In genomic region chr20:6744171-6744570, GRCh38 we compare ENCODE assay signal across 17 cellular contexts. TPM values are rescaled to one million over a fixed set of nuclear protein-coding genes. Genes with fewer than 3 reads are reported as not detected.
"Had no signal": no experiment of that assay in that cellular context is flagged by ENCODE, and none has a peak within 500 bp of the region (broad histone marks: within the 10 kb centered on the region; RNA-seq: fewer than 3 reads in every experiment).

No MANE protein-coding gene starts in this region.

- H3K9me3 ChIP-seq: ascending aorta, left lung, mucosa of descending colon, tibial artery, vagina had no signal

- FAIRE-seq: frontal cortex had no signal

- H3K27ac Mint-ChIP-seq: activated B cell treated with CpG ODN at 0.5 μM for 24 hours; activated CD4-positive, alpha-beta T cell treated with anti-CD3 and anti-CD28 coated beads, Interleukin-2, amount 10 ng/mL, durations not matched to agents 7 days and 5 days; activated naive CD8-positive, alpha-beta T cell treated with anti-CD3 and anti-CD28 coated beads, Interleukin-2, amount 50 U/mL, for 24 hours; natural killer cell; progenitor cell of endocrine pancreas; stimulated activated effector memory CD8-positive, alpha-beta T cell treated with anti-CD3 and anti-CD28 coated beads, Interleukin-12 subunit alpha, Interleukin-12 subunit beta, amount 100 ng/mL, for 72 hours had no signal

- DNase-seq: activated B cell treated with CpG ODN at 0.5 μM for 24 hours; activated CD4-positive, alpha-beta T cell treated with anti-CD3 and anti-CD28 coated beads, Interleukin-2, amount 10 ng/mL, durations not matched to agents 7 days and 5 days; activated CD8-positive, alpha-beta memory T cell treated with anti-CD3 and anti-CD28 coated beads for 24 hours; activated naive CD4-positive, alpha-beta T cell treated with Interleukin-2 at 50 U/mL for 16 hours; activated naive CD8-positive, alpha-beta T cell treated with anti-CD3 and anti-CD28 coated beads, Interleukin-2, amount 50 U/mL, for 24 hours; islet precursor cell; left lung; mucosa of descending colon; natural killer cell; right cardiac atrium; tibial artery had no signal

- H3K27ac ChIP-seq: ascending aorta, cardiac muscle cell, left lung, tibial artery, vagina had no signal

- H3K36me3 ChIP-seq: ascending aorta, cardiac muscle cell, left lung, tibial artery, vagina had no signal

- H3K4me1 Mint-ChIP-seq: activated B cell treated with CpG ODN at 0.5 μM for 24 hours; activated CD4-positive, alpha-beta T cell treated with anti-CD3 and anti-CD28 coated beads, Interleukin-2, amount 10 ng/mL, durations not matched to agents 7 days and 5 days; activated naive CD8-positive, alpha-beta T cell treated with anti-CD3 and anti-CD28 coated beads, Interleukin-2, amount 50 U/mL, for 24 hours; natural killer cell; stimulated activated effector memory CD8-positive, alpha-beta T cell treated with anti-CD3 and anti-CD28 coated beads, Interleukin-12 subunit alpha, Interleukin-12 subunit beta, amount 100 ng/mL, for 72 hours had no signal

- H3K27me3 Mint-ChIP-seq: activated B cell treated with CpG ODN at 0.5 μM for 24 hours; activated CD4-positive, alpha-beta T cell treated with anti-CD3 and anti-CD28 coated beads, Interleukin-2, amount 10 ng/mL, durations not matched to agents 7 days and 5 days; activated naive CD8-positive, alpha-beta T cell treated with anti-CD3 and anti-CD28 coated beads, Interleukin-2, amount 50 U/mL, for 24 hours; progenitor cell of endocrine pancreas had no signal

- H3K9me3 Mint-ChIP-seq: activated B cell treated with CpG ODN at 0.5 μM for 24 hours; activated CD4-positive, alpha-beta T cell treated with anti-CD3 and anti-CD28 coated beads, Interleukin-2, amount 10 ng/mL, durations not matched to agents 7 days and 5 days; activated naive CD8-positive, alpha-beta T cell treated with anti-CD3 and anti-CD28 coated beads, Interleukin-2, amount 50 U/mL, for 24 hours; natural killer cell had no signal

- H3K4me3 Mint-ChIP-seq: activated B cell treated with CpG ODN at 0.5 μM for 24 hours; activated CD4-positive, alpha-beta T cell treated with anti-CD3 and anti-CD28 coated beads, Interleukin-2, amount 10 ng/mL, durations not matched to agents 7 days and 5 days; activated naive CD8-positive, alpha-beta T cell treated with anti-CD3 and anti-CD28 coated beads, Interleukin-2, amount 50 U/mL, for 24 hours; natural killer cell; stimulated activated effector memory CD8-positive, alpha-beta T cell treated with anti-CD3 and anti-CD28 coated beads, Interleukin-12 subunit alpha, Interleukin-12 subunit beta, amount 100 ng/mL, for 72 hours had no signal

- H3K4me3 ChIP-seq: ascending aorta, cardiac muscle cell, left lung, mucosa of descending colon, tibial artery, vagina had no signal

- H3K36me3 Mint-ChIP-seq: natural killer cell; stimulated activated effector memory CD8-positive, alpha-beta T cell treated with anti-CD3 and anti-CD28 coated beads, Interleukin-12 subunit alpha, Interleukin-12 subunit beta, amount 100 ng/mL, for 72 hours had no signal

- H3K27me3 ChIP-seq: ascending aorta, cardiac muscle cell, left lung, vagina had no signal

- H3K4me1 ChIP-seq: ascending aorta, left lung, tibial artery, vagina had no signal

- ATAC-seq: activated naive CD8-positive, alpha-beta T cell treated with anti-CD3 and anti-CD28 coated beads, Interleukin-2, amount 50 U/mL, for 24 hours; left lung; natural killer cell; right cardiac atrium; stimulated activated effector memory CD8-positive, alpha-beta T cell treated with anti-CD3 and anti-CD28 coated beads, Interleukin-12 subunit alpha, Interleukin-12 subunit beta, amount 100 ng/mL, for 72 hours had no signal

RNA-seq across cellular contexts. Expression of gene BMP2, which starts 23.3 kb away (rescaled TPM):
- total RNA-seq: activated B cell treated with CpG ODN at 0.5 μM for 24 hours; activated CD4-positive, alpha-beta T cell treated with anti-CD3 and anti-CD28 coated beads, Interleukin-2, amount 10 ng/mL, durations not matched to agents 7 days and 5 days had no signal
